ENCODE assay signal across 8 cellular contexts in genomic region chr9:27572566-27572917, GRCh38. TPM values are rescaled to one million over a fixed set of nuclear protein-coding genes. Genes with fewer than 3 reads are reported as not detected.
A peak's percentile ranks its signal among the peaks of the same experiment; 100 is the strongest.
DNase-seq lines count a peak whose midpoint lies in the region; ATAC-seq and TF ChIP-seq lines count a peak whose summit lies in the region.

No MANE protein-coding gene starts in this region.

- no peaks in the 10 kb centered on the region for H3K9me3 ChIP-seq in adipocyte (ENCODE audit: control insufficient read depth, low read length)
- H3K9me3 ChIP-seq in left ventricle myocardium inferior (replicated peaks), result no peaks in the 10 kb centered on the region
- H3K9me3 ChIP-seq in prostate gland, result no peaks in the 10 kb centered on the region

- peak overlapping the region; percentile 71 for H3K9ac ChIP-seq in adipocyte (ENCODE audit: low read length)

- intact Hi-C loops in left ventricle myocardium inferior (cut with micrococcal nuclease) (no loop called here), prostate gland (cut with DNase I) (loop anchor here (5.0 kb wide), 1 partner anchor 680 kb away; the partner anchor contains the start of gene CAAP1)

- H3K27ac ChIP-seq in C4-2B (peak overlapping the region; percentile 72), left ventricle myocardium inferior (replicated peaks) (peak overlapping the region; percentile 95), prostate gland (peak overlapping the region; percentile 99)

- no peaks in the 10 kb centered on the region for H3K36me3 ChIP-seq in adipocyte (ENCODE audit: control insufficient read depth, insufficient read depth, low read length, severe bottlenecking)
- no peaks in the 10 kb centered on the region for H3K36me3 ChIP-seq in left ventricle myocardium inferior
- H3K36me3 ChIP-seq in prostate gland, result no peaks in the 10 kb centered on the region

- H3K27me3 ChIP-seq in adipocyte (replicated peaks; ENCODE audit: control insufficient read depth, insufficient read depth, low read length) (peaks cover 11% of the 10 kb centered on the region), left ventricle myocardium inferior (ENCODE audit: low read depth) (no peaks in the 10 kb centered on the region), prostate gland (replicated peaks; ENCODE audit: insufficient read depth) (no peaks in the 10 kb centered on the region)

- no peak for TF ChIP-seq CTCF in C4-2B (conservative IDR thresholded peaks at IDR 0.05)
- no peak for TF ChIP-seq CTCF in left ventricle myocardium inferior (IDR thresholded peaks at IDR 0.05; ENCODE audit: borderline replicate concordance)
- no peak for TF ChIP-seq CTCF in prostate gland (IDR thresholded peaks at IDR 0.05)

- DNase-seq in NCI-H446 treated with DMSO at 0.1 percent for 48 hours (lab: John Stamatoyannopoulos, UW) (peak; percentile 17), adipocyte (ENCODE audit: low read depth) (no peak), left ventricle myocardium inferior (no peak), prostate gland (ENCODE audit: low spot score) (peak; percentile 58)
- no peak for DNase-seq in activated CD8-positive, alpha-beta memory T cell treated with anti-CD3 and anti-CD28 coated beads, Interleukin-2, amount 50 U/mL, for 4 hours

- H3K4me1 ChIP-seq in adipocyte (ENCODE audit: control insufficient read depth, insufficient read depth, low read length) (peaks cover 13% of the 10 kb centered on the region), left ventricle myocardium inferior (peaks cover 63% of the 10 kb centered on the region), prostate gland (replicated peaks) (no peaks in the 10 kb centered on the region)

- peak overlapping the region; percentile 83 for H3K4me3 ChIP-seq in adipocyte (ENCODE audit: low read length)
- peak overlapping the region; percentile 94 for H3K4me3 ChIP-seq in left ventricle myocardium inferior
- H3K4me3 ChIP-seq in prostate gland, result peak overlapping the region; percentile 69 to 75

- ATAC-seq in GM18517 (IDR thresholded peaks at IDR 0.05; ENCODE audit: unreplicated experiment), result peak; percentile 43
- ATAC-seq in HG02981 (IDR thresholded peaks at IDR 0.05; ENCODE audit: unreplicated experiment), result peak; percentile 36

- 2% methylated on average over 6 of the region's 6 CpGs for WGBS in prostate gland

- peak; percentile 30 for TF ChIP-seq POLR2A in prostate gland (IDR thresholded peaks at IDR 0.05)

RNA-seq across cellular contexts. Expression of gene C9orf72, which starts 0.7 kb away (rescaled TPM):
- total RNA-seq in left ventricle myocardium inferior (15.6 TPM), prostate gland (10 to 100 TPM; 14.2 to 23.4 TPM)

RNA-seq across cellular contexts. Expression of gene MOB3B, which starts 42.9 kb away (rescaled TPM):
- total RNA-seq in left ventricle myocardium inferior (2.1 TPM), prostate gland (10 to 100 TPM in 1 of 2 donors, 1 to 10 TPM in 1; 3.1 to 17.8 TPM)

RNA-seq across cellular contexts. Expression of gene IFNK, which starts 48.5 kb away (rescaled TPM):
- total RNA-seq in left ventricle myocardium inferior (not detected), prostate gland (not detected)

Comparison
In these comparisons a context has a peak if more than half of its experiments do, and no peak if none do; other contexts are left out.
1. DNase-seq: peak in NCI-H446 treated with DMSO at 0.1 percent for 48 hours (single experiment) and prostate gland (single experiment); none in adipocyte (single experiment), left ventricle myocardium inferior (single experiment) and activated CD8-positive, alpha-beta memory T cell treated with anti-CD3 and anti-CD28 coated beads, Interleukin-2, amount 50 U/mL, for 4 hours (single experiment).
2. Peak in every context shown above with its lines, with median percentiles within 50 percentile points of each other: H3K27ac ChIP-seq and H3K4me3 ChIP-seq.